ENCODE assay signal across 26 cellular contexts in the genomic region with DNA sequence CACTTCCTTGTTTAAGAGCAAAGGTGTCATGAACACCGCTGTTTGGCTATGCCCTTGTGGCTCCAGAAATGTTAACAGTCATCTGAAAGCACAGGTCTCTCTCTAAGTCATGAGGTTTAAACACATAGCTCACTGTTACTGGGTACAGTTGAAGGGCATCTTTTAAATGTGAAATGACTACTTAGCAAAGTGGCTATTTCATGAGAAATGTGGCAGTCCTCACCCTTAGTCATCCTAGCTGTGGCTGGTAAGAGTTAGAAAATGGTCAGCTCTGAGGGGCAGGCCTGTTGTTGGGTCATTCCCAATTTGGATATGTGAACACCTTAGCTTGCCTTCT. TPM values are rescaled to one million over a fixed set of nuclear protein-coding genes. Genes with fewer than 3 reads are reported as not detected.
DNase-seq lines count a peak whose midpoint lies in the region; ATAC-seq and TF ChIP-seq lines count a peak whose summit lies in the region.
"Had no signal": no experiment of that assay in that cellular context is flagged by ENCODE, and none has a peak within 500 bp of the region (broad histone marks: within the 10 kb centered on the region; RNA-seq: fewer than 3 reads in every experiment).

No MANE protein-coding gene starts in this region.

- peaks cover 0 to 18% of the 10 kb centered on the region in 2 donors for H3K27me3 Mint-ChIP-seq in CD8-positive, alpha-beta memory T cell

- H3K36me3 Mint-ChIP-seq in CD8-positive, alpha-beta memory T cell = no peaks in the 10 kb centered on the region
- H3K36me3 Mint-ChIP-seq: activated naive CD4-positive, alpha-beta T cell treated with anti-CD3 and anti-CD28 coated beads, Interleukin-2, amount 50 U/mL, for 24 hours had no signal

- no TSS peak for BruUV-seq in OCI-LY7 (replicated peaks; lab: Mats Ljungman, UMichigan)

- peak; percentile 18 for DNase-seq in A172 (ENCODE audit: low spot score)
- peak in 1 of 5 donors; percentile 4 for DNase-seq in CD8-positive, alpha-beta memory T cell
- DNase-seq in OCI-LY7 (ENCODE audit: low spot score) = peak; percentile 4
- no peak for DNase-seq in left colon
- no peak for DNase-seq in left lung
- no peak for DNase-seq in Peyer's patch
- DNase-seq: activated CD4-positive, alpha-beta T cell treated with anti-CD3 and anti-CD28 coated beads, Interleukin-2, amount 50 U/mL, for 48 hours; activated CD8-positive, alpha-beta memory T cell treated with anti-CD3 and anti-CD28 coated beads, Interleukin-2, amount 50 U/mL, for 4 hours; DMS79; gastrocnemius medialis; GDM1; Kasumi-1; left cardiac atrium; NCI-H146; NCI-H446 treated with DMSO at 0.1 percent for 48 hours; NCI-H774; ovary; spleen; stimulated activated CD4-positive, alpha-beta T cell treated with anti-CD3 and anti-CD28 coated beads, Interleukin-2, amount 100 ng/mL, for 24 hours; tibial artery had no signal

- TF ChIP-seq CTCF in OCI-LY7 (conservative IDR thresholded peaks at IDR 0.05; ENCODE audit: low read length) (no peak), left lung (IDR thresholded peaks at IDR 0.05) (no peak), Peyer's patch (IDR thresholded peaks at IDR 0.05) (no peak)

- H3K79me2 ChIP-seq in OCI-LY7 (ENCODE audit: insufficient read depth, low read depth, low read length) = no peaks in the 10 kb centered on the region

- no peaks in the 10 kb centered on the region for H4K20me1 ChIP-seq in OCI-LY7 (ENCODE audit: insufficient read depth, low read length)
- H4K20me1 ChIP-seq: BLaER1 had no signal

- H3K4me1 ChIP-seq in CD8-positive, alpha-beta memory T cell (ENCODE audit: insufficient read depth, low read length) = no peaks in the 10 kb centered on the region
- H3K4me1 ChIP-seq in OCI-LY7 (ENCODE audit: insufficient read depth, low read length, poor library complexity, severe bottlenecking) (no peaks in the 10 kb centered on the region), left lung (no peaks in the 10 kb centered on the region), Peyer's patch (no peaks in the 10 kb centered on the region)
- H3K4me1 ChIP-seq: BLaER1, gastrocnemius medialis, tibial artery had no signal

- CTCF ChIA-PET in CD8-positive, alpha-beta memory T cell (lab: Charles Lee) = no interaction called here
- CTCF ChIA-PET in OCI-LY7 (lab: Charles Lee; ENCODE audit: unreplicated experiment) = no interaction called here

- no peaks in the 10 kb centered on the region for H3K36me3 ChIP-seq in CD8-positive, alpha-beta memory T cell (ENCODE audit: insufficient read depth, low read length)
- no peaks in the 10 kb centered on the region for H3K36me3 ChIP-seq in OCI-LY7 (ENCODE audit: insufficient read depth, low read length)
- peaks cover 0 to 5% of the 10 kb centered on the region in 2 donors for H3K36me3 ChIP-seq in left lung
- peaks cover 0 to 2% (median 0%) of the 10 kb centered on the region in 3 donors for H3K36me3 ChIP-seq in Peyer's patch
- H3K36me3 ChIP-seq: BLaER1, gastrocnemius medialis, ovary had no signal

- H2AFZ ChIP-seq in OCI-LY7 (ENCODE audit: low read length) = no peak overlapping the region

- TF ChIP-seq POLR2A in Peyer's patch (IDR thresholded peaks at IDR 0.05) = no peak

- POLR2A ChIA-PET in CD8-positive, alpha-beta memory T cell (lab: Charles Lee) = no interaction called here
- POLR2A ChIA-PET in OCI-LY7 (lab: Charles Lee) = interaction anchor here (0.7 to 0.9 kb wide), 3 partner anchors 65 to 322 kb away, joined by 4 to 7 read pairs (median 6); no protein-coding TSS in a partner anchor

- peaks cover 6 to 16% (median 13%) of the 10 kb centered on the region in 3 donors for H3K4me1 Mint-ChIP-seq in CD8-positive, alpha-beta memory T cell
- H3K4me1 Mint-ChIP-seq: activated naive CD4-positive, alpha-beta T cell treated with anti-CD3 and anti-CD28 coated beads, Interleukin-2, amount 50 U/mL, for 24 hours had no signal

- peak; percentile 28 for ATAC-seq in left colon
- no peak for ATAC-seq in left lung
- no peak for ATAC-seq in GM21381 (IDR thresholded peaks at IDR 0.05; ENCODE audit: unreplicated experiment)
- ATAC-seq: gastrocnemius medialis, left cardiac atrium had no signal

- peaks cover 4% of the 10 kb centered on the region for H3K27me3 ChIP-seq in CD8-positive, alpha-beta memory T cell (ENCODE audit: insufficient read depth, low read length, poor library complexity, severe bottlenecking)
- H3K27me3 ChIP-seq in left lung (no peaks in the 10 kb centered on the region), Peyer's patch (no peaks in the 10 kb centered on the region)
- H3K27me3 ChIP-seq: BLaER1, gastrocnemius medialis, ovary, spleen, tibial artery had no signal

- no peak overlapping the region for H3K4me3 ChIP-seq in CD8-positive, alpha-beta memory T cell (ENCODE audit: low read length)
- H3K4me3 ChIP-seq in OCI-LY7 (ENCODE audit: low read depth, low read length, poor library complexity, severe bottlenecking) (no peak overlapping the region), left lung (no peak overlapping the region), Peyer's patch (no peak overlapping the region)
- H3K4me3 ChIP-seq: BLaER1, gastrocnemius medialis, ovary, SK-N-MC, spleen, tibial artery had no signal

- H3K9me3 Mint-ChIP-seq in CD8-positive, alpha-beta memory T cell = peaks cover 0 to 8% (median 0%) of the 10 kb centered on the region in 5 donors
- H3K9me3 Mint-ChIP-seq: T-helper 1 cell treated with Interleukin-12 subunit alpha and Interleukin-12 subunit beta and Interleukin-4 antibody, amounts not matched to agents 30 μg/mL and 1 μg/mL, for 36 hours had no signal

- peak overlapping the region in 7 of 8 donors; percentile 6 to 92 (median 69) for H3K27ac Mint-ChIP-seq in CD8-positive, alpha-beta memory T cell
- H3K27ac Mint-ChIP-seq: activated naive CD4-positive, alpha-beta T cell treated with anti-CD3 and anti-CD28 coated beads, Interleukin-2, amount 50 U/mL, for 24 hours; T-helper 1 cell treated with Interleukin-12 subunit alpha and Interleukin-12 subunit beta and Interleukin-4 antibody, amounts not matched to agents 30 μg/mL and 1 μg/mL, for 36 hours had no signal

- peak overlapping the region in 4 of 7 donors; percentile 3 to 46 (median 16) for H3K4me3 Mint-ChIP-seq in CD8-positive, alpha-beta memory T cell
- H3K4me3 Mint-ChIP-seq: activated naive CD4-positive, alpha-beta T cell treated with anti-CD3 and anti-CD28 coated beads, Interleukin-2, amount 50 U/mL, for 24 hours; T-helper 1 cell treated with Interleukin-12 subunit alpha and Interleukin-12 subunit beta and Interleukin-4 antibody, amounts not matched to agents 30 μg/mL and 1 μg/mL, for 36 hours had no signal

- intact Hi-C loops in OCI-LY7 (cut with micrococcal nuclease; ENCODE audit: unreplicated experiment) = no loop called here
- intact Hi-C loops in left colon (cut with DNase I, micrococcal nuclease) = no loop called here
- intact Hi-C loops in left lung (cut with DNase I) = no loop called here

- H3K9me2 ChIP-seq in OCI-LY7 (ENCODE audit: insufficient read depth, low read length) = no peaks in the 10 kb centered on the region

- H3K4me2 ChIP-seq in OCI-LY7 (ENCODE audit: low read length) = no peak overlapping the region
- H3K4me2 ChIP-seq: BLaER1 had no signal

- H3K27ac ChIP-seq in CD8-positive, alpha-beta memory T cell (ENCODE audit: low read depth, low read length) = no peak overlapping the region
- H3K27ac ChIP-seq in OCI-LY7 (ENCODE audit: low read depth, low read length, poor library complexity, severe bottlenecking) = no peak overlapping the region
- H3K27ac ChIP-seq in left lung = no peak overlapping the region
- no peak overlapping the region for H3K27ac ChIP-seq in Peyer's patch
- H3K27ac ChIP-seq: BLaER1, gastrocnemius medialis, ovary, SK-N-MC, spleen, tibial artery had no signal

- no peaks in the 10 kb centered on the region for H3K9me3 ChIP-seq in CD8-positive, alpha-beta memory T cell (ENCODE audit: low read length)
- H3K9me3 ChIP-seq in OCI-LY7 (ENCODE audit: low read length) = peaks cover 9% of the 10 kb centered on the region; the same call in 1 of the 2 replicates
- H3K9me3 ChIP-seq in left lung = peaks cover 0 to 6% of the 10 kb centered on the region in 2 donors
- no peaks in the 10 kb centered on the region for H3K9me3 ChIP-seq in Peyer's patch
- H3K9me3 ChIP-seq: gastrocnemius medialis had no signal

RNA-seq across cellular contexts. Expression of gene TMEM171, which starts 24.2 kb away (rescaled TPM):
- 15.7 and 23.5 TPM in 2 replicates for total RNA-seq in A172 (2014; rRNA removed; shearing (Covaris generic))
- total RNA-seq in CD8-positive, alpha-beta memory T cell = not detected
- 14.1 TPM for polyA plus RNA-seq in CD8-positive, alpha-beta memory T cell
- total RNA-seq in OCI-LY7 (2014; rRNA removed; shearing (Covaris generic)) = not detected in 2 replicates
- total RNA-seq in OCI-LY7 (2022) = not detected in 2 replicates
- 100 to 1,000 TPM in 1 of 2 donors, 10 to 100 TPM in 1; 77.4 to 104 TPM for total RNA-seq in left colon
- total RNA-seq in left lung = under 1 TPM; 0.32 to 0.37 TPM
- total RNA-seq in Peyer's patch = 100 to 1,000 TPM in 1 of 4 donors, 10 to 100 TPM in 2, 1 to 10 TPM in 1; 5.8 to 114 (median 77.3) TPM
- total RNA-seq: ovary had no signal
- polyA plus RNA-seq: neural cell had no signal

Comparison
In these comparisons a context has a peak if more than half of its experiments do, and no peak if none do; other contexts are left out.
1. DNase-seq: peak in A172 (single experiment) and OCI-LY7 (single experiment); none in left colon (0 of 2), left lung (0 of 2) and Peyer's patch (0 of 3).
2. RNA of gene TMEM171, which starts 24.2 kb away (total RNA-seq): 77.4 to 104 TPM in left colon, 5.8 to 114 TPM in Peyer's patch and 15.7 to 23.5 TPM in A172; 0.32 to 0.37 TPM in left lung, not detected in CD8-positive, alpha-beta memory T cell and not detected in OCI-LY7; every median in the first group is over 4 times any median in the second.